In genomic region chr1:158781104-158781503, GRCh38 we compare ENCODE assay signal across 9 cellular contexts. TPM values are rescaled to one million over a fixed set of nuclear protein-coding genes. Genes with fewer than 3 reads are reported as not detected.
"Had no signal": no experiment of that assay in that cellular context is flagged by ENCODE, and none has a peak within 500 bp of the region (broad histone marks: within the 10 kb centered on the region; RNA-seq: fewer than 3 reads in every experiment).

Gene OR6N2 (minus strand): TSS chr1:158781204. CDS start chr1:158777635, 3,569 bp downstream.

- ATAC-seq: HCT116 had no signal

- H3K27ac Mint-ChIP-seq: HFFc6 had no signal

- H3K36me3 ChIP-seq: HAP-1 had no signal

- H3K27ac ChIP-seq: GM23248 had no signal

- H2AFZ ChIP-seq: GM23248 had no signal

- H3K4me3 ChIP-seq: GM23248, HAP-1 had no signal

- FAIRE-seq: H54 had no signal

- H3K4me3 Mint-ChIP-seq: HFFc6 had no signal

- DNase-seq: GM23248, GOT3, H7, HCEC 1CT, HFFc6 had no signal

- H3K4me1 ChIP-seq: HAP-1 had no signal

- H3K9ac ChIP-seq: GM23248 had no signal

- H3K9me3 ChIP-seq: HAP-1 had no signal

RNA-seq across cellular contexts. Expression of gene OR6N2, which starts in this region (rescaled TPM):
- total RNA-seq: GM23248, H4, H7, HFFc6 had no signal
- polyA plus RNA-seq: GM23248 had no signal
